ENCODE assay signal across 8 cellular contexts in genomic region chr6:75203721-75204120, GRCh38. TPM values are rescaled to one million over a fixed set of nuclear protein-coding genes. Genes with fewer than 3 reads are reported as not detected.
DNase-seq lines count a peak whose midpoint lies in the region; TF ChIP-seq lines count a peak whose summit lies in the region.
"Had no signal": no experiment of that assay in that cellular context is flagged by ENCODE, and none has a peak within 500 bp of the region (broad histone marks: within the 10 kb centered on the region; RNA-seq: fewer than 3 reads in every experiment).

No MANE protein-coding gene starts in this region.

- H3K27ac ChIP-seq in ascending aorta (peak overlapping the region; percentile 62 to 87), stomach smooth muscle (ENCODE audit: low read length) (peak overlapping the region; percentile 94), neuronal stem cell (replicated peaks; ENCODE audit: low read length) (no peak overlapping the region)

- no peak overlapping the region for H3K4me2 ChIP-seq in neuronal stem cell (ENCODE audit: insufficient read depth, low read length, poor library complexity, severe bottlenecking)

- H3K14ac ChIP-seq in neuronal stem cell (ENCODE audit: low read length), result no peak overlapping the region

- no peak overlapping the region for H3K4me3 Mint-ChIP-seq in activated CD4-positive, alpha-beta memory T cell treated with anti-CD3 and anti-CD28 coated beads for 36 hours

- no peak overlapping the region for H2BK12ac ChIP-seq in neuronal stem cell (ENCODE audit: low read length)

- H3K18ac ChIP-seq in neuronal stem cell (ENCODE audit: low read length), result no peak overlapping the region

- no peak overlapping the region for H2BK15ac ChIP-seq in neuronal stem cell (ENCODE audit: low read length)

- peaks cover 9 to 24% of the 10 kb centered on the region in 2 donors for H3K4me1 ChIP-seq in ascending aorta
- H3K4me1 ChIP-seq in iPS-15b (ENCODE audit: control insufficient read depth, insufficient read depth, low read length), result peaks cover 13% of the 10 kb centered on the region
- peaks cover 51% of the 10 kb centered on the region for H3K4me1 ChIP-seq in stomach smooth muscle (ENCODE audit: control insufficient read depth, insufficient read depth, low read length)
- peaks cover 5 to 24% of the 10 kb centered on the region in 2 donors for H3K4me1 ChIP-seq in neuronal stem cell (ENCODE audit: control insufficient read depth in 2 of 2, insufficient read depth in 1 of 2, low read depth in 1 of 2, low read length in 2 of 2)

- CTCF ChIA-PET in activated CD4-positive, alpha-beta memory T cell treated with anti-CD3 and anti-CD28 coated beads for 36 hours (lab: Charles Lee), result interaction anchor here (0.6 to 10.7 kb wide), 13 partner anchors 8 to 1465 kb away, joined by 3 to 129 read pairs (median 4); no protein-coding TSS in a partner anchor

- H2BK5ac ChIP-seq in neuronal stem cell (ENCODE audit: low read length), result no peak overlapping the region

- peaks cover 70% of the 10 kb centered on the region for H3K27me3 Mint-ChIP-seq in activated CD4-positive, alpha-beta memory T cell treated with anti-CD3 and anti-CD28 coated beads for 36 hours

- no peak overlapping the region for H3K27ac Mint-ChIP-seq in activated CD4-positive, alpha-beta memory T cell treated with anti-CD3 and anti-CD28 coated beads for 36 hours
- H3K27ac Mint-ChIP-seq: stimulated activated memory B cell treated with anti-CD40 and anti-IgM and Interleukin-4, amounts not matched to agents 10 μg/mL and 1 μg/mL and 100 μg/mL, for 72 hours had no signal

- H3K79me1 ChIP-seq in neuronal stem cell (ENCODE audit: low read depth, low read length), result no peaks in the 10 kb centered on the region

- TF ChIP-seq CTCF in HFF-Myc (IDR thresholded peaks at IDR 0.05; ENCODE audit: low read depth, low read length, missing control alignments) (no peak), ascending aorta (IDR thresholded peaks at IDR 0.05) (no peak)

- no CpG with 5 or more reads among the region's 5 CpGs for WGBS in neuronal stem cell (ENCODE audit: extremely low coverage in 2 of 2, insufficient read length in 2 of 2, insufficient replicate concordance in 1 of 2), 2 donors

- no peak overlapping the region for H4K8ac ChIP-seq in neuronal stem cell (ENCODE audit: low read depth, low read length)

- H3K4me3 ChIP-seq in HFF-Myc (replicated peaks; ENCODE audit: low read depth, low read length) (peak overlapping the region; percentile 86), ascending aorta (peak overlapping the region; percentile 51 to 82), iPS-15b (ENCODE audit: low read depth, low read length) (peak overlapping the region; percentile 22), stomach smooth muscle (ENCODE audit: low read length in 2 of 2) (peak overlapping the region; percentile 93 to 94), neuronal stem cell (ENCODE audit: low read length in 2 of 2) (no peak overlapping the region)

- H3K9me3 Mint-ChIP-seq in activated CD4-positive, alpha-beta memory T cell treated with anti-CD3 and anti-CD28 coated beads for 36 hours, result no peaks in the 10 kb centered on the region
- H3K9me3 Mint-ChIP-seq: stimulated activated memory B cell treated with anti-CD40 and anti-IgM and Interleukin-4, amounts not matched to agents 10 μg/mL and 1 μg/mL and 100 μg/mL, for 72 hours had no signal

- H3K9ac ChIP-seq in iPS-15b (ENCODE audit: low read depth, low read length) (no peak overlapping the region), stomach smooth muscle (ENCODE audit: low read length in 2 of 2) (peak overlapping the region; percentile 92 to 96), neuronal stem cell (ENCODE audit: low read depth, low read length, poor library complexity) (no peak overlapping the region)

- H3K9me3 ChIP-seq in ascending aorta, result no peaks in the 10 kb centered on the region
- no peaks in the 10 kb centered on the region for H3K9me3 ChIP-seq in iPS-15b (ENCODE audit: control insufficient read depth, insufficient read depth, low read length)
- H3K9me3 ChIP-seq in stomach smooth muscle (ENCODE audit: control insufficient read depth in 2 of 2, low read length in 2 of 2), result no peaks in the 10 kb centered on the region
- H3K9me3 ChIP-seq in neuronal stem cell (replicated peaks in 1 of 2; ENCODE audit: control insufficient read depth in 2 of 2, insufficient read depth in 1 of 2, low read depth in 1 of 2, low read length in 2 of 2), result no peaks in the 10 kb centered on the region

- no peak overlapping the region for H2BK120ac ChIP-seq in neuronal stem cell (ENCODE audit: low read depth, low read length)

- no peaks in the 10 kb centered on the region for H3K27me3 ChIP-seq in ascending aorta
- peaks cover 85% of the 10 kb centered on the region for H3K27me3 ChIP-seq in iPS-15b (ENCODE audit: control insufficient read depth, insufficient read depth, low read length)
- H3K27me3 ChIP-seq in stomach smooth muscle (ENCODE audit: control insufficient read depth in 1 of 2, insufficient read depth in 2 of 2, low read length in 2 of 2), result no peaks in the 10 kb centered on the region
- peaks cover 26 to 81% (median 70%) of the 10 kb centered on the region in 3 experiments for H3K27me3 ChIP-seq in neuronal stem cell (ENCODE audit: control insufficient read depth in 3 of 3, insufficient read depth in 3 of 3, low read depth in 1 of 3, low read length in 3 of 3)

- DNase-seq in HFF-Myc (ENCODE audit: extremely low read depth, low read depth) (no peak), ascending aorta (ENCODE audit: low spot score in 2 of 2) (no peak), neuronal stem cell (ENCODE audit: low spot score) (no peak), SHP77 (lab: John Stamatoyannopoulos, UW) (no peak)
- DNase-seq in activated CD4-positive, alpha-beta memory T cell treated with anti-CD3 and anti-CD28 coated beads for 36 hours, result no peak

- H2AFZ ChIP-seq in neuronal stem cell (ENCODE audit: low read length), result no peak overlapping the region

- H3K23ac ChIP-seq in neuronal stem cell (ENCODE audit: low read depth, low read length, poor library complexity), result no peak overlapping the region

- H3K4ac ChIP-seq in neuronal stem cell (ENCODE audit: low read length), result no peak overlapping the region

- H3K36me3 ChIP-seq in ascending aorta (no peaks in the 10 kb centered on the region), iPS-15b (ENCODE audit: control insufficient read depth, insufficient read depth, low read length) (no peaks in the 10 kb centered on the region), stomach smooth muscle (ENCODE audit: control insufficient read depth in 2 of 2, insufficient read depth in 2 of 2, low read length in 2 of 2) (no peaks in the 10 kb centered on the region), neuronal stem cell (replicated peaks in 1 of 2; ENCODE audit: control insufficient read depth in 2 of 2, insufficient read depth in 2 of 2, low read length in 2 of 2) (no peaks in the 10 kb centered on the region)

- POLR2A ChIA-PET in activated CD4-positive, alpha-beta memory T cell treated with anti-CD3 and anti-CD28 coated beads for 36 hours (lab: Charles Lee), result no interaction called here

- no peak overlapping the region for H2AK5ac ChIP-seq in neuronal stem cell (ENCODE audit: low read depth, low read length)

- intact Hi-C loops in ascending aorta (cut with DNase I), result loop anchor here (5.0 to 10.0 kb wide), 5 partner anchors 86 to 1679 kb away; partner anchors contain the start of genes EEF1A1 and SLC17A5
- intact Hi-C loops in activated CD4-positive, alpha-beta memory T cell treated with anti-CD3 and anti-CD28 coated beads for 36 hours (cut with micrococcal nuclease), result loop anchor here (1.0 to 10.0 kb wide), 2 partner anchors 629 to 1348 kb away; no protein-coding TSS in a partner anchor

- peaks cover 48% of the 10 kb centered on the region for H3K4me1 Mint-ChIP-seq in activated CD4-positive, alpha-beta memory T cell treated with anti-CD3 and anti-CD28 coated beads for 36 hours (ENCODE audit: low read depth)

- H3K36me3 Mint-ChIP-seq in activated CD4-positive, alpha-beta memory T cell treated with anti-CD3 and anti-CD28 coated beads for 36 hours, result no peaks in the 10 kb centered on the region
- H3K36me3 Mint-ChIP-seq: stimulated activated memory B cell treated with anti-CD40 and anti-IgM and Interleukin-4, amounts not matched to agents 10 μg/mL and 1 μg/mL and 100 μg/mL, for 72 hours had no signal

- no peak overlapping the region for H4K91ac ChIP-seq in neuronal stem cell (ENCODE audit: low read depth, low read length, poor library complexity)

RNA-seq across cellular contexts. Expression of gene COL12A1, which starts 2.1 kb away (rescaled TPM):
- total RNA-seq in ascending aorta, result 140 TPM
- not detected for total RNA-seq in activated CD4-positive, alpha-beta memory T cell treated with anti-CD3 and anti-CD28 coated beads for 36 hours
- 1.2 TPM for polyA plus RNA-seq in neuronal stem cell (2013, experiment 1 of 2)
- polyA plus RNA-seq in neuronal stem cell (2013, experiment 2 of 2), result 0.98 TPM

RNA-seq across cellular contexts. Expression of gene COX7A2, which starts 39.9 kb away (rescaled TPM):
- 360 TPM for total RNA-seq in ascending aorta
- 100 to 1,000 TPM; 564 to 566 TPM for total RNA-seq in activated CD4-positive, alpha-beta memory T cell treated with anti-CD3 and anti-CD28 coated beads for 36 hours
- polyA plus RNA-seq in neuronal stem cell (2013, experiment 1 of 2), result 1,152 TPM
- polyA plus RNA-seq in neuronal stem cell (2013, experiment 2 of 2), result 1,071 TPM

Comparison
In these comparisons a context has a peak if more than half of its experiments do, and no peak if none do; other contexts are left out.
1. H3K4me3 ChIP-seq: peak in HFF-Myc (single experiment), ascending aorta (2 of 2), iPS-15b (single experiment) and stomach smooth muscle (2 of 2); none in neuronal stem cell (0 of 2).
2. H3K9ac ChIP-seq: peak in stomach smooth muscle (2 of 2); none in iPS-15b (single experiment) and neuronal stem cell (single experiment).
3. RNA of gene COL12A1, which starts 2.1 kb away (total RNA-seq): 140 TPM in ascending aorta (single experiment); not detected in activated CD4-positive, alpha-beta memory T cell treated with anti-CD3 and anti-CD28 coated beads for 36 hours; every median in the first group is over 100 times any median in the second.